12 cellular contexts compared by ENCODE assay signal in genomic region chr1:161089251-161089924, GRCh38. TPM values are rescaled to one million over a fixed set of nuclear protein-coding genes. Genes with fewer than 3 reads are reported as not detected.
DNase-seq lines count a peak whose midpoint lies in the region; ATAC-seq and TF ChIP-seq lines count a peak whose summit lies in the region.
"Had no signal": no experiment of that assay in that cellular context is flagged by ENCODE, and none has a peak within 500 bp of the region (broad histone marks: within the 10 kb centered on the region; RNA-seq: fewer than 3 reads in every experiment).

Gene NECTIN4, minus strand, starts transcription at chr1:161089558. Its CDS starts 262 bp downstream, at chr1:161089296.

- H3K9me3 ChIP-seq in GM23248 (ENCODE audit: low read depth): no peaks in the 10 kb centered on the region
- H3K9me3 ChIP-seq in Peyer's patch: no peaks in the 10 kb centered on the region
- H3K9me3 ChIP-seq: tibial artery had no signal

- H3K4me1 ChIP-seq in GM23248 (ENCODE audit: insufficient read depth): peaks cover 44% of the 10 kb centered on the region
- H3K4me1 ChIP-seq in Peyer's patch: peaks cover 0 to 8% (median 0%) of the 10 kb centered on the region in 4 donors
- H3K4me1 ChIP-seq: tibial artery had no signal

- DNase-seq in GM23248 (no peak), Peyer's patch (peak in 2 of 3 donors; percentile 66 to 75), islet precursor cell (peak; percentile 77), sciatic nerve (ENCODE audit: low spot score) (peak; percentile 42), 8988T (no peak), DMS153 (lab: John Stamatoyannopoulos, UW) (no peak), substantia nigra (lab: John Stamatoyannopoulos, UW) (no peak)
- DNase-seq: activated CD8-positive, alpha-beta memory T cell treated with anti-CD3 and anti-CD28 coated beads, Interleukin-2, amount 50 U/mL, for 4 hours; T-helper 9 cell had no signal

- 0 out of 2 replicates have a peak within 1 kb of the TSS, but pooled peaks have one; percentile 17 for H3K9ac ChIP-seq in GM23248

- TF ChIP-seq POLR2A in Peyer's patch (IDR thresholded peaks at IDR 0.05): peak in 1 of 2 donors; percentile 25

- peak within 1 kb of the TSS; percentile 40; the same call in 1 of the 2 replicates for H2AFZ ChIP-seq in GM23248

- H3K36me3 ChIP-seq in GM23248 (ENCODE audit: low read depth): no peaks in the 10 kb centered on the region
- no peaks in the 10 kb centered on the region for H3K36me3 ChIP-seq in Peyer's patch
- H3K36me3 ChIP-seq: tibial artery had no signal

- in situ Hi-C loops in GM23248 (cut with MboI): no loop called here

- 67 to 75% methylated on average over 17 to 22 of the region's 22 CpGs for WGBS in GM23248 (ENCODE audit: low coverage in 1 of 2, low lambda C conversion rate in 2 of 2, missing lambda C conversion rate in 2 of 2), 2 experiments

- H3K79me2 ChIP-seq in GM23248 (ENCODE audit: insufficient read depth): no peaks in the 10 kb centered on the region

- H4K20me1 ChIP-seq in GM23248 (ENCODE audit: insufficient read depth): no peaks in the 10 kb centered on the region

- H3K27me3 ChIP-seq in GM23248 (replicated peaks; ENCODE audit: insufficient read depth): no peaks in the 10 kb centered on the region
- no peaks in the 10 kb centered on the region for H3K27me3 ChIP-seq in Peyer's patch

- intact Hi-C loops in sciatic nerve (cut with DNase I): no loop called here

- no peak for ATAC-seq in sciatic nerve
- no peak for ATAC-seq in HG03025 (IDR thresholded peaks at IDR 0.05; ENCODE audit: low FRiP score, unreplicated experiment)

- H3K9me2 ChIP-seq in GM23248 (ENCODE audit: insufficient read depth): no peaks in the 10 kb centered on the region

- H3K4me2 ChIP-seq in GM23248 (ENCODE audit: unreplicated experiment): peak within 1 kb of the TSS; percentile 16

- no peak for TF ChIP-seq CTCF in Peyer's patch (IDR thresholded peaks at IDR 0.05)

- no peak within 1 kb of the TSS for H3K4me3 ChIP-seq in GM23248
- H3K4me3 ChIP-seq in Peyer's patch: peak within 1 kb of the TSS in 2 of 4 donors; percentile 0 to 18
- H3K4me3 ChIP-seq: tibial artery had no signal

- H3K27ac ChIP-seq in GM23248 (peak within 1 kb of the TSS; percentile 32), Peyer's patch (no peak within 1 kb of the TSS), substantia nigra (ENCODE audit: low read depth, low read length, poor library complexity, severe bottlenecking) (no peak within 1 kb of the TSS)
- H3K27ac ChIP-seq: tibial artery had no signal

- H3F3A ChIP-seq in GM23248 (ENCODE audit: insufficient read depth): 0 out of 2 replicates have a peak, but pooled peaks cover 18% of the 10 kb centered on the region

RNA-seq across cellular contexts. Expression of gene NECTIN4, which starts in this region (rescaled TPM):
- total RNA-seq in GM23248 (2014; rRNA removed; shearing (Covaris generic)): 0.54 TPM in 1 of 2 replicates, not detected in the other
- polyA plus RNA-seq in GM23248 (2016; fragmentation: Nextera tagmentation; extraction: Ambion mirVana): 0.40 and 0.54 TPM in 2 replicates
- total RNA-seq in Peyer's patch: 1 to 10 TPM in 3 of 4 donors, under 1 TPM in 1; 0.54 to 2.5 (median 1.6) TPM
- total RNA-seq in sciatic nerve: 0.09 TPM
- total RNA-seq: liver had no signal

Comparison
In these comparisons a context has a peak if more than half of its experiments do, and no peak if none do; other contexts are left out.
1. Peak in DNase-seq in sciatic nerve; RNA of the gene not detected or under 1 TPM.
2. DNase-seq: peak in Peyer's patch (2 of 3) and islet precursor cell (single experiment); none in GM23248 (single experiment), 8988T (single experiment), DMS153 (single experiment) and substantia nigra (0 of 49).